11 cellular contexts compared by ENCODE assay signal in genomic region chr20:59441306-59441705, GRCh38.
DNase-seq lines count a peak whose midpoint lies in the region; ATAC-seq and TF ChIP-seq lines count a peak whose summit lies in the region.
"Had no signal": no experiment of that assay in that cellular context is flagged by ENCODE, and none has a peak within 500 bp of the region (broad histone marks: within the 10 kb centered on the region; RNA-seq: fewer than 3 reads in every experiment).

No MANE protein-coding gene starts in this region.

- DNase-seq in activated effector memory CD4-positive, alpha-beta T cell treated with anti-CD3 and anti-CD28 coated beads, Interleukin-2, amount 50 U/mL, for 16 hours, result peak; percentile 25
- no peak for DNase-seq in activated effector memory CD4-positive, alpha-beta T cell treated with Interleukin-2 at 50 U/mL for 16 hours
- DNase-seq in cerebellum (ENCODE audit: low spot score), result peak; percentile 35
- no peak for DNase-seq in NCI-H146 treated with DMSO at 0.1 percent for 48 hours (lab: John Stamatoyannopoulos, UW; ENCODE audit: unreplicated experiment)
- DNase-seq in NCI-H526 (lab: John Stamatoyannopoulos, UW), result no peak
- DNase-seq: CD4-positive, alpha-beta memory T cell; DND-41; GF-D8; GOT3 had no signal

- no peak for ATAC-seq in HG03280 (IDR thresholded peaks at IDR 0.05; ENCODE audit: unreplicated experiment)

- TF ChIP-seq CTCF in VCaP (conservative IDR thresholded peaks at IDR 0.05), result no peak

- H3K27ac ChIP-seq in VCaP, result peak overlapping the region; percentile 9; the same call in 1 of the 2 replicates

Comparison
In these comparisons a context has a peak if more than half of its experiments do, and no peak if none do; other contexts are left out.
1. DNase-seq: peak in activated effector memory CD4-positive, alpha-beta T cell treated with anti-CD3 and anti-CD28 coated beads, Interleukin-2, amount 50 U/mL, for 16 hours (single experiment) and cerebellum (single experiment); none in activated effector memory CD4-positive, alpha-beta T cell treated with Interleukin-2 at 50 U/mL for 16 hours (single experiment), NCI-H146 treated with DMSO at 0.1 percent for 48 hours (single experiment) and NCI-H526 (0 of 2).